2 cellular contexts compared by ENCODE assay signal in genomic region chr15:74955796-74956647, GRCh38.
TF ChIP-seq lines count a peak whose summit lies in the region.

No MANE protein-coding gene starts in this region.

TF ChIP-seq in IMR-90, 13 proteins besides CTCF, POLR2A, EP300 and RAD21:
- TF ChIP-seq ELK1 (IDR thresholded peaks at IDR 0.05; ENCODE audit: borderline replicate concordance, low read depth, low read length) (no peak), BHLHE40 (IDR thresholded peaks at IDR 0.05; ENCODE audit: low read depth, low read length) (peak; percentile 79; the same call in 1 of the 2 replicates), USF2 (IDR thresholded peaks at IDR 0.05; ENCODE audit: low read depth, low read length) (peak; percentile 83)

TF ChIP-seq in HepG2, 621 proteins besides CTCF, POLR2A, EP300 and RAD21:
- TF ChIP-seq, protein P1, sequence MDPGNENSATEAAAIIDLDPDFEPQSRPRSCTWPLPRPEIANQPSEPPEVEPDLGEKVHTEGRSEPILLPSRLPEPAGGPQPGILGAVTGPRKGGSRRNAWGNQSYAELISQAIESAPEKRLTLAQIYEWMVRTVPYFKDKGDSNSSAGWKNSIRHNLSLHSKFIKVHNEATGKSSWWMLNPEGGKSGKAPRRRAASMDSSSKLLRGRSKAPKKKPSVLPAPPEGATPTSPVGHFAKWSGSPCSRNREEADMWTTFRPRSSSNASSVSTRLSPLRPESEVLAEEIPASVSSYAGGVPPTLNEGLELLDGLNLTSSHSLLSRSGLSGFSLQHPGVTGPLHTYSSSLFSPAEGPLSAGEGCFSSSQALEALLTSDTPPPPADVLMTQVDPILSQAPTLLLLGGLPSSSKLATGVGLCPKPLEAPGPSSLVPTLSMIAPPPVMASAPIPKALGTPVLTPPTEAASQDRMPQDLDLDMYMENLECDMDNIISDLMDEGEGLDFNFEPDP (CRISPR knock-in tag; conservative IDR thresholded peaks at IDR 0.05), result no peak
- TF ChIP-seq HOXA3 (CRISPR knock-in tag; IDR thresholded peaks at IDR 0.05) (peak; percentile 41; the same call in 1 of the 2 replicates), ZNF431 (CRISPR knock-in tag; IDR thresholded peaks at IDR 0.05; ENCODE audit: borderline replicate concordance, low read depth) (no peak), ZNF101 (CRISPR knock-in tag; IDR thresholded peaks at IDR 0.05; ENCODE audit: borderline replicate concordance, low read depth) (no peak), MXD3 (CRISPR knock-in tag; IDR thresholded peaks at IDR 0.05) (0 out of 2 replicates have a peak, but pooled peaks have one; percentile 9), ZNF414 (CRISPR knock-in tag; IDR thresholded peaks at IDR 0.05) (no peak), ZBTB33 (CRISPR knock-in tag; IDR thresholded peaks at IDR 0.05) (peak; percentile 43), PRDM10 (CRISPR knock-in tag; IDR thresholded peaks at IDR 0.05; ENCODE audit: low read depth) (no peak)
TF ChIP-seq in HepG2: peak in this region for 3.
